ENCODE assay signal across 8 cellular contexts in the genomic region with DNA sequence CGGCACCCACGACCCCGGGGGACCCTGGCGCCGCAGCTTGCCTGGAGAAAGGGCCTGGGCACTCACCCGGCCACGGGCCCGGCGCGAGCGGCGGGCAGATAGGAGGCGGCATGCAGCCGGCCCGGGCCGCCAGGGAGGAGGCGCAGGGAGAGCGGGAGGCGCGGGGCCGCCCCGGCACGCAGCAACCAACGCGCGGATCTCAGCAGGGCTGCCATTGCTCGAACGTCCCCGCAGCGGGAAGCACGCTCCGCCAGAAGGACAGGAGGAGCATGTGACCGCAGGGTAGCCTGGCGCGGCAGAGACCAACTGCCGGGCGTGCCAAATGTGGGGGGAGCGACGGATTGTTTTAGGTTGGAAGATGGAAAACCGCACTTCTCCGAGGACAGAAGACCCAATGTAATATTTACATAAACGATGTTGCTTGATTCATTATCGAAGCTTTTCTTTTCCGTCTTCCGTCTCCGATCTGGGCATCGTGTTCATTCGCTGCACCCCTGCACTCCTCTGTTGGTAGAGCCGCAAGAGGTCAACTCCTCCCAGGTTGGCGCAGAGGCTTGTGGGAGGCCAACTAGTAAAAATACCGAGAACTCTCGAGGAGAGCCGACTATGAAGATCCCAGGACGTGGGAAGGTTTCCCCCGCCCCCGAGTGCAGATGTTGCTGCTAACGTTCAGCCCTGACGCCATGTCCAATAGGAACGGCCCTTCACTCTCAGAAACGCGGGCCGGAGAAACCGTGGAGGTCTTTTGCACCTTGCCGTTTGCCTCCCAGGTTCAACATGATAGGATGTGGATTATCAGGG. TPM values are rescaled to one million over a fixed set of nuclear protein-coding genes. Genes with fewer than 3 reads are reported as not detected.
DNase-seq lines count a peak whose midpoint lies in the region; TF ChIP-seq lines count a peak whose summit lies in the region.

A gene (minus strand): TSS at position 257 of the 801 bp plus-strand sequence. CDS start 42 bp downstream, at position 215.

- H3T11ph ChIP-seq in H9 (ENCODE audit: low read length) = no peak within 1 kb of the TSS

- H3K27me3 ChIP-seq in H9 (ENCODE audit: insufficient read depth, low read length) = no peaks in the 10 kb centered on the region
- H3K27me3 ChIP-seq in MM.1S (replicated peaks; ENCODE audit: insufficient read depth, low read length) = no peaks in the 10 kb centered on the region

- H3K79me2 ChIP-seq in H9 (ENCODE audit: insufficient read depth, low read length) = peaks cover 44% of the 10 kb centered on the region
- H3K79me2 ChIP-seq in MM.1S (ENCODE audit: low read length) = peaks cover 49% of the 10 kb centered on the region

- H3K27ac ChIP-seq in H9 (ENCODE audit: insufficient read length, low read depth, low read length) (peak within 1 kb of the TSS; percentile 48), MM.1S (ENCODE audit: low read length) (peak within 1 kb of the TSS; percentile 51; the same call in 1 of the 2 replicates)

- H3K4ac ChIP-seq in H9 (ENCODE audit: low read depth, low read length) = no peak within 1 kb of the TSS

- H3K18ac ChIP-seq in H9 (ENCODE audit: insufficient read length, low read depth, low read length) = peak within 1 kb of the TSS; percentile 90

- peaks cover 4% of the 10 kb centered on the region; the same call in 1 of the 2 replicates for H3K36me3 ChIP-seq in MM.1S (replicated peaks; ENCODE audit: insufficient read depth, low read length)

- H3K9ac ChIP-seq in H9 (ENCODE audit: extremely low read depth, insufficient read length, low read length) (peak within 1 kb of the TSS; percentile 95), MM.1S (ENCODE audit: low read length) (peak within 1 kb of the TSS; percentile 89)

- H2BK12ac ChIP-seq in H9 (ENCODE audit: insufficient read length, low read depth, low read length) = peak within 1 kb of the TSS; percentile 47

- H4K91ac ChIP-seq in H9 (ENCODE audit: insufficient read length, low read depth, low read length) = no peak within 1 kb of the TSS

- peak within 1 kb of the TSS; percentile 85 for H2BK120ac ChIP-seq in H9 (ENCODE audit: low read depth, low read length, poor library complexity, severe bottlenecking)

- H2BK5ac ChIP-seq in H9 (ENCODE audit: insufficient read length, low read length) = peak within 1 kb of the TSS; percentile 84

- peak within 1 kb of the TSS; percentile 99 for H3K4me3 ChIP-seq in MM.1S (ENCODE audit: low read length)
- H3K4me3 ChIP-seq in fibroblast of the aortic adventitia (ENCODE audit: low read depth, low read length) = peak within 1 kb of the TSS; percentile 98

- peak within 1 kb of the TSS; percentile 100 for H3K27ac Mint-ChIP-seq in H9
- H3K27ac Mint-ChIP-seq in nephron = peak within 1 kb of the TSS; percentile 99 to 100 (median 100)
- peak within 1 kb of the TSS; percentile 99 for H3K27ac Mint-ChIP-seq in stimulated activated naive CD8-positive, alpha-beta T cell treated with anti-CD3 and anti-CD28 coated beads, Interleukin-15, Interleukin-2, amounts not matched to agents 100 ng/mL and 50 ng/mL, for 24 hours

- no peaks in the 10 kb centered on the region for H3F3A ChIP-seq in MM.1S (ENCODE audit: insufficient read depth, low read length)

- H4K5ac ChIP-seq in H9 (ENCODE audit: insufficient read length, low read depth, low read length) = no peak within 1 kb of the TSS

- H3K27me3 Mint-ChIP-seq in H9 (ENCODE audit: low read depth) (no peaks in the 10 kb centered on the region), nephron (ENCODE audit: low read depth) (no peaks in the 10 kb centered on the region)
- no peaks in the 10 kb centered on the region for H3K27me3 Mint-ChIP-seq in stimulated activated naive CD8-positive, alpha-beta T cell treated with anti-CD3 and anti-CD28 coated beads, Interleukin-15, Interleukin-2, amounts not matched to agents 100 ng/mL and 50 ng/mL, for 24 hours

- H4K8ac ChIP-seq in H9 (replicated peaks; ENCODE audit: insufficient read length, low read depth, low read length) = no peak within 1 kb of the TSS

- TF ChIP-seq CTCF in H9 (conservative IDR thresholded peaks at IDR 0.05) = no peak
- TF ChIP-seq CTCF in MM.1S (IDR thresholded peaks at IDR 0.05; ENCODE audit: low read length) = no peak
- TF ChIP-seq CTCF in fibroblast of the aortic adventitia (IDR thresholded peaks at IDR 0.05; ENCODE audit: insufficient read depth, low read length) = no peak
- no peak for TF ChIP-seq CTCF in nephron (IDR thresholded peaks at IDR 0.05; ENCODE audit: unreplicated experiment in 3 of 3)

- H3K9me3 ChIP-seq in H9 (ENCODE audit: control insufficient read depth, low read depth, low read length) (no peaks in the 10 kb centered on the region), MM.1S (replicated peaks; ENCODE audit: insufficient read depth, low read length) (no peaks in the 10 kb centered on the region)

- DNase-seq in ELR (ENCODE audit: low read depth) (peak; percentile 98), H9 (peak; percentile 94), MM.1S (peak; percentile 95), SIG-M5 (lab: John Stamatoyannopoulos, UW) (peak; percentile 89), activated gamma-delta T cell (lab: John Stamatoyannopoulos, UW) (peak; percentile 69), fibroblast of the aortic adventitia (ENCODE audit: low read depth) (peak; percentile 98)

- no peaks in the 10 kb centered on the region for H3K9me2 ChIP-seq in MM.1S (replicated peaks; ENCODE audit: insufficient read depth, low read length)

- H3K56ac ChIP-seq in H9 (ENCODE audit: insufficient read length, low read depth, low read length) = no peak within 1 kb of the TSS

- H3K4me1 Mint-ChIP-seq in H9 = peaks cover 23 to 28% of the 10 kb centered on the region in 2 experiments
- H3K4me1 Mint-ChIP-seq in nephron = peaks cover 30% of the 10 kb centered on the region
- H3K4me1 Mint-ChIP-seq in stimulated activated naive CD8-positive, alpha-beta T cell treated with anti-CD3 and anti-CD28 coated beads, Interleukin-15, Interleukin-2, amounts not matched to agents 100 ng/mL and 50 ng/mL, for 24 hours (ENCODE audit: low read depth) = peaks cover 46% of the 10 kb centered on the region

- no CpG with 5 or more reads among the region's 64 CpGs for WGBS in H9 (ENCODE audit: extremely low coverage, insufficient read length, low lambda C conversion rate)

- H2BK20ac ChIP-seq in H9 (ENCODE audit: low read depth, low read length, poor library complexity, severe bottlenecking) = no peak within 1 kb of the TSS

- no peak within 1 kb of the TSS for H2AK5ac ChIP-seq in H9 (ENCODE audit: insufficient read length, low read length)

- no peak within 1 kb of the TSS for H3K23ac ChIP-seq in H9 (ENCODE audit: insufficient read length, low read depth, low read length)

- peaks cover 29 to 43% (median 35%) of the 10 kb centered on the region in 3 experiments for H3K36me3 Mint-ChIP-seq in H9 (ENCODE audit: insufficient read depth in 1 of 3, low read depth in 3 of 3)
- peaks cover 23% of the 10 kb centered on the region for H3K36me3 Mint-ChIP-seq in nephron (ENCODE audit: low read depth)
- H3K36me3 Mint-ChIP-seq in stimulated activated naive CD8-positive, alpha-beta T cell treated with anti-CD3 and anti-CD28 coated beads, Interleukin-15, Interleukin-2, amounts not matched to agents 100 ng/mL and 50 ng/mL, for 24 hours (ENCODE audit: low read depth) = peaks cover 44% of the 10 kb centered on the region

- H3K4me2 ChIP-seq in H9 (ENCODE audit: insufficient read depth, insufficient read length, low read length) = peak within 1 kb of the TSS; percentile 92
- H3K4me2 ChIP-seq in MM.1S (ENCODE audit: low read depth, low read length) = peak within 1 kb of the TSS; percentile 80

- no peak within 1 kb of the TSS for H2BK15ac ChIP-seq in H9 (ENCODE audit: low read depth, low read length)

- peaks cover 7% of the 10 kb centered on the region for H3K23me2 ChIP-seq in H9 (ENCODE audit: insufficient read length, low read depth, low read length, poor library complexity, severe bottlenecking)

- H2AFZ ChIP-seq in H9 (ENCODE audit: low read length) = no peak within 1 kb of the TSS
- peak within 1 kb of the TSS; percentile 90 for H2AFZ ChIP-seq in MM.1S (ENCODE audit: low read length)

- peak within 1 kb of the TSS; percentile 93 for H3K14ac ChIP-seq in H9 (ENCODE audit: insufficient read depth, low read length)

- H3K9me3 Mint-ChIP-seq in H9 (no peaks in the 10 kb centered on the region), nephron (no peaks in the 10 kb centered on the region)
- H3K9me3 Mint-ChIP-seq in stimulated activated naive CD8-positive, alpha-beta T cell treated with anti-CD3 and anti-CD28 coated beads, Interleukin-15, Interleukin-2, amounts not matched to agents 100 ng/mL and 50 ng/mL, for 24 hours = no peaks in the 10 kb centered on the region

- H4K20me1 ChIP-seq in H9 (ENCODE audit: control insufficient read depth, insufficient read depth, insufficient read length) = no peaks in the 10 kb centered on the region
- peaks cover 35% of the 10 kb centered on the region for H4K20me1 ChIP-seq in MM.1S (ENCODE audit: insufficient read depth, low read length)

- no peaks in the 10 kb centered on the region for H3K79me1 ChIP-seq in H9 (ENCODE audit: insufficient read depth, low read depth, low read length, poor library complexity, severe bottlenecking)

- H3K4me1 ChIP-seq in H9 (ENCODE audit: insufficient read depth, low read length) = no peaks in the 10 kb centered on the region; the same call in 1 of the 2 replicates
- H3K4me1 ChIP-seq in MM.1S (ENCODE audit: low read length) = peaks cover 7% of the 10 kb centered on the region

- H3K4me3 Mint-ChIP-seq in H9 (peak within 1 kb of the TSS; percentile 95 to 97), nephron (peak within 1 kb of the TSS; percentile 84 to 94 (median 90))
- H3K4me3 Mint-ChIP-seq in stimulated activated naive CD8-positive, alpha-beta T cell treated with anti-CD3 and anti-CD28 coated beads, Interleukin-15, Interleukin-2, amounts not matched to agents 100 ng/mL and 50 ng/mL, for 24 hours = peak within 1 kb of the TSS; percentile 97

RNA-seq across cellular contexts. Expression of the gene that starts here (rescaled TPM):
- total RNA-seq in H9 (2021) = 182 and 183 TPM in 2 replicates
- total RNA-seq in fibroblast of the aortic adventitia (ENCODE audit: low replicate concordance) = 64.1 and 106 TPM in 2 replicates

Comparison
In these comparisons a context has a peak if more than half of its experiments do, and no peak if none do; other contexts are left out.
1. Peak in every context shown above with its lines: DNase-seq, H3K4me3 ChIP-seq and H3K27ac ChIP-seq.